In genomic region chr1:109912873-109913272, GRCh38 we compare ENCODE assay signal across 11 cellular contexts. TPM values are rescaled to one million over a fixed set of nuclear protein-coding genes. Genes with fewer than 3 reads are reported as not detected.
A peak's percentile ranks its signal among the peaks of the same experiment; 100 is the strongest.
DNase-seq lines count a peak whose midpoint lies in the region; ATAC-seq and TF ChIP-seq lines count a peak whose summit lies in the region.
"Had no signal": no experiment of that assay in that cellular context is flagged by ENCODE, and none has a peak within 500 bp of the region (broad histone marks: within the 10 kb centered on the region; RNA-seq: fewer than 3 reads in every experiment).

No MANE protein-coding gene starts in this region.

- no peaks in the 10 kb centered on the region for H3K27me3 ChIP-seq in muscle layer of colon (ENCODE audit: control insufficient read depth in 1 of 2, insufficient read depth in 2 of 2, low read length in 2 of 2)
- H3K27me3 ChIP-seq in transverse colon = peaks cover 5% of the 10 kb centered on the region

- intact Hi-C loops in activated naive CD4-positive, alpha-beta T cell treated with anti-CD3 and anti-CD28 coated beads for 36 hours (cut with micrococcal nuclease) = no loop called here
- intact Hi-C loops in transverse colon (cut with DNase I; ENCODE audit: low total_unique reads) = no loop called here

- H3K27ac Mint-ChIP-seq in activated naive CD4-positive, alpha-beta T cell treated with anti-CD3 and anti-CD28 coated beads for 36 hours = no peak overlapping the region

- peak overlapping the region; percentile 37 for H3K4me3 Mint-ChIP-seq in activated naive CD4-positive, alpha-beta T cell treated with anti-CD3 and anti-CD28 coated beads for 36 hours

- TF ChIP-seq EP300 in transverse colon (IDR thresholded peaks at IDR 0.05; ENCODE audit: low read depth) = no peak

- H3K27ac ChIP-seq in muscle layer of colon (ENCODE audit: low read depth, low read length) (peak overlapping the region; percentile 95), transverse colon (peak overlapping the region; percentile 77 to 88 (median 82))

- CTCF ChIA-PET in activated naive CD4-positive, alpha-beta T cell treated with anti-CD3 and anti-CD28 coated beads for 36 hours (lab: Charles Lee) = interaction anchor here (2.5 kb wide), 1 partner anchor 71 kb away, joined by 13 read pairs; the partner anchor contains the start of gene AHCYL1

- TF ChIP-seq CTCF in choroid plexus epithelial cell (conservative IDR thresholded peaks at IDR 0.05; ENCODE audit: low read depth, low read length) (no peak), transverse colon (IDR thresholded peaks at IDR 0.05) (no peak)

- DNase-seq in activated naive CD4-positive, alpha-beta T cell treated with anti-CD3 and anti-CD28 coated beads for 36 hours = no peak
- DNase-seq in activated naive CD4-positive, alpha-beta T cell (lab: John Stamatoyannopoulos, UW) = no peak
- DNase-seq in choroid plexus epithelial cell (ENCODE audit: low read depth) = peak; percentile 43
- DNase-seq in transverse colon = no peak
- DNase-seq in iPS-NIHi11 (ENCODE audit: low spot score) = no peak
- DNase-seq in left lobe of liver (ENCODE audit: low spot score) = no peak
- DNase-seq: Caco-2; NK-92 treated with Interleukin-12 subunit alpha and Interleukin-12 subunit beta, amount 100 ng/mL, for 24 hours; stimulated activated CD4-positive, alpha-beta T cell treated with anti-CD3 and anti-CD28 coated beads, Interleukin-4, amount 100 ng/mL, for 4 hours had no signal

- in situ Hi-C loops in transverse colon (cut with MboI; ENCODE audit: low pct_ligation_motif_present in 1 of 4, low pct_unique_long_range_greater_than_20kb in 1 of 4, low sequenced_read_pairs in 3 of 4) = loop anchor here in 1 of 4 donors (25.0 kb wide), 1 partner anchor 126 kb away; no protein-coding TSS in a partner anchor

- H3K4me1 ChIP-seq in muscle layer of colon (ENCODE audit: insufficient read depth, low read length) (peaks cover 35% of the 10 kb centered on the region), transverse colon (peaks cover 0 to 39% (median 25%) of the 10 kb centered on the region in 4 donors)

- H3K4me3 ChIP-seq in choroid plexus epithelial cell (ENCODE audit: low read depth, low read length) (peak overlapping the region; percentile 95), muscle layer of colon (ENCODE audit: low read depth in 1 of 2, low read length in 2 of 2) (peak overlapping the region; percentile 43 to 83), transverse colon (peak overlapping the region in 3 of 4 donors; percentile 41 to 69 (median 63))

- no peak for TF ChIP-seq POLR2A in transverse colon (IDR thresholded peaks at IDR 0.05)

- H3K9ac ChIP-seq in muscle layer of colon (ENCODE audit: low read length) = peak overlapping the region; percentile 78

- H3K27me3 Mint-ChIP-seq in activated naive CD4-positive, alpha-beta T cell treated with anti-CD3 and anti-CD28 coated beads for 36 hours (ENCODE audit: low read depth) = no peaks in the 10 kb centered on the region

- ATAC-seq in HG02642 (IDR thresholded peaks at IDR 0.05; ENCODE audit: poor library complexity, unreplicated experiment) (no peak), left lobe of liver (no peak)

- H3K36me3 ChIP-seq in muscle layer of colon (ENCODE audit: insufficient read depth, low read length) = peaks cover 30% of the 10 kb centered on the region
- peaks cover 0 to 8% (median 0%) of the 10 kb centered on the region in 4 donors for H3K36me3 ChIP-seq in transverse colon

- H3K9me3 Mint-ChIP-seq in activated naive CD4-positive, alpha-beta T cell treated with anti-CD3 and anti-CD28 coated beads for 36 hours = no peaks in the 10 kb centered on the region

- H3K9me3 ChIP-seq in muscle layer of colon (ENCODE audit: low read length) (no peaks in the 10 kb centered on the region), transverse colon (no peaks in the 10 kb centered on the region)
- H3K9me3 ChIP-seq: Caco-2 had no signal

- H3K4me1 Mint-ChIP-seq in activated naive CD4-positive, alpha-beta T cell treated with anti-CD3 and anti-CD28 coated beads for 36 hours (ENCODE audit: low read depth) = peaks cover 31% of the 10 kb centered on the region

- WGBS in transverse colon (ENCODE audit: low coverage in 1 of 2), 2 donors = 33% methylated on average over 1 of the region's 1 CpG; no CpG with 5 or more reads in 1 of the 2 donors

- H3K36me3 Mint-ChIP-seq in activated naive CD4-positive, alpha-beta T cell treated with anti-CD3 and anti-CD28 coated beads for 36 hours (ENCODE audit: low read depth) = peaks cover 15% of the 10 kb centered on the region

RNA-seq across cellular contexts. Expression of gene CSF1, which starts 2.2 kb away (rescaled TPM):
- 10 to 100 TPM; 12.0 to 13.5 TPM for total RNA-seq in activated naive CD4-positive, alpha-beta T cell treated with anti-CD3 and anti-CD28 coated beads for 36 hours
- total RNA-seq in transverse colon = 10 to 100 TPM in 3 of 4 donors, 1 to 10 TPM in 1; 9.7 to 63.1 (median 14.4) TPM
- 12.5 TPM for total RNA-seq in left lobe of liver
